ENCODE assay signal across 22 cellular contexts in genomic region chr6:5645275-5645674, GRCh38.
DNase-seq lines count a peak whose midpoint lies in the region; ATAC-seq, FAIRE-seq and TF ChIP-seq lines count a peak whose summit lies in the region.
"Had no signal": no experiment of that assay in that cellular context is flagged by ENCODE, and none has a peak within 500 bp of the region (broad histone marks: within the 10 kb centered on the region; RNA-seq: fewer than 3 reads in every experiment).

No MANE protein-coding gene starts in this region.

- BruUV-seq in HepG2 (replicated peaks; lab: Mats Ljungman, UMichigan), result no TSS peak

- H3K36me3 ChIP-seq in SK-N-SH (replicated peaks in 1 of 2; ENCODE audit: control insufficient read depth in 1 of 2, insufficient read depth in 2 of 2, low read length in 1 of 2) (no peaks in the 10 kb centered on the region), HepG2 (replicated peaks in 1 of 2; ENCODE audit: control insufficient read depth in 1 of 2, insufficient read depth in 2 of 2, low read length in 2 of 2) (no peaks in the 10 kb centered on the region), testis (ENCODE audit: low read depth, missing control alignments) (no peaks in the 10 kb centered on the region)
- H3K36me3 ChIP-seq: breast epithelium, thyroid gland had no signal

- DNase-seq in left ventricle myocardium superior, result no peak
- no peak for DNase-seq in left cardiac atrium
- DNase-seq in NCI-H2107 (lab: John Stamatoyannopoulos, UW), result peak; percentile 48
- DNase-seq in SK-N-SH, result peak; percentile 49
- DNase-seq in HepG2 (ENCODE audit: low spot score), result no peak
- DNase-seq in testis, result no peak
- DNase-seq in activated CD4-positive, alpha-beta T cell treated with anti-CD3 and anti-CD28 coated beads for 36 hours, result no peak
- DNase-seq in 8988T, result no peak
- DNase-seq: activated CD4-positive, alpha-beta T cell treated with anti-CD3 and anti-CD28 coated beads, Interleukin-2, amount 10 ng/mL, durations not matched to agents 7 days and 5 days; CD8-positive, alpha-beta T cell; glutamatergic neuron; KBM-7; MV-4-11; NCI-H510A; stimulated activated CD4-positive, alpha-beta T cell treated with anti-CD3 and anti-CD28 coated beads, Interleukin-1b, Interleukin-23, amount 100 ng/mL, for 48 hours; stimulated activated naive B cell treated with anti-CD40 and anti-IgM and Interleukin-4, amounts not matched to agents 10 μg/mL and 1 μg/mL and 100 μg/mL, for 72 hours; T-helper 1 cell; thyroid gland had no signal

- WGBS in SK-N-SH (ENCODE audit: low lambda C conversion rate), result 63% methylated on average over 6 of the region's 6 CpGs
- 85% methylated on average over 6 of the region's 6 CpGs for WGBS in HepG2 (ENCODE audit: low lambda C conversion rate)
- 62 to 68% methylated on average over 6 of the region's 6 CpGs for WGBS in testis, 2 donors

- in situ Hi-C loops in HepG2 (cut with HindIII; ENCODE audit: extremely low pct_ligation_motif_present, low pct_unique_long_range_greater_than_20kb), result no loop called here

- no peak overlapping the region for H3K4me2 ChIP-seq in SK-N-SH
- H3K4me2 ChIP-seq in HepG2 (ENCODE audit: low read depth, low read length), result no peak overlapping the region

- TF ChIP-seq CTCF in SK-N-SH (IDR thresholded peaks at IDR 0.05), result no peak
- TF ChIP-seq CTCF in HepG2 (CRISPR knock-in tag; IDR thresholded peaks at IDR 0.05), result no peak
- no peak for TF ChIP-seq CTCF in testis (IDR thresholded peaks at IDR 0.05)

- no peak for FAIRE-seq in HepG2 (lab: Jason Lieb, UNC)
- FAIRE-seq: H1 had no signal

- intact Hi-C loops in left ventricle myocardium superior (cut with micrococcal nuclease) (no loop called here), left cardiac atrium (cut with DNase I) (no loop called here), HepG2 (cut with micrococcal nuclease; ENCODE audit: unreplicated experiment) (no loop called here), testis (cut with DNase I; ENCODE audit: low total_unique reads) (no loop called here)
- intact Hi-C loops in activated CD4-positive, alpha-beta T cell treated with anti-CD3 and anti-CD28 coated beads for 36 hours (cut with DNase I, micrococcal nuclease), result no loop called here

- no peak overlapping the region for H3K27ac Mint-ChIP-seq in activated CD4-positive, alpha-beta T cell treated with anti-CD3 and anti-CD28 coated beads for 36 hours
- H3K27ac Mint-ChIP-seq: activated CD4-positive, alpha-beta T cell treated with anti-CD3 and anti-CD28 coated beads, Interleukin-2, amount 10 ng/mL, durations not matched to agents 7 days and 5 days; CD8-positive, alpha-beta T cell; progenitor cell of endocrine pancreas; stimulated activated naive B cell treated with anti-CD40 and anti-IgM and Interleukin-4, amounts not matched to agents 10 μg/mL and 1 μg/mL and 100 μg/mL, for 72 hours had no signal

- no peak overlapping the region for H3K9ac ChIP-seq in SK-N-SH
- no peak overlapping the region for H3K9ac ChIP-seq in HepG2 (ENCODE audit: insufficient read depth, low read depth, low read length)

- peaks cover 6% of the 10 kb centered on the region for H3K9me3 ChIP-seq in SK-N-SH
- peaks cover 7% of the 10 kb centered on the region for H3K9me3 ChIP-seq in HepG2 (ENCODE audit: low read length)
- H3K9me3 ChIP-seq in testis, result no peaks in the 10 kb centered on the region
- H3K9me3 ChIP-seq: thyroid gland had no signal

- H3K27me3 Mint-ChIP-seq in activated CD4-positive, alpha-beta T cell treated with anti-CD3 and anti-CD28 coated beads for 36 hours, result no peaks in the 10 kb centered on the region
- H3K27me3 Mint-ChIP-seq: activated CD4-positive, alpha-beta T cell treated with anti-CD3 and anti-CD28 coated beads, Interleukin-2, amount 10 ng/mL, durations not matched to agents 7 days and 5 days; progenitor cell of endocrine pancreas; stimulated activated naive B cell treated with anti-CD40 and anti-IgM and Interleukin-4, amounts not matched to agents 10 μg/mL and 1 μg/mL and 100 μg/mL, for 72 hours had no signal

- TF ChIP-seq RAD21 in SK-N-SH (IDR thresholded peaks at IDR 0.05; ENCODE audit: low read length), result no peak
- TF ChIP-seq RAD21 in HepG2 (CRISPR knock-in tag; IDR thresholded peaks at IDR 0.05), result no peak

- H3K36me3 Mint-ChIP-seq in activated CD4-positive, alpha-beta T cell treated with anti-CD3 and anti-CD28 coated beads for 36 hours (ENCODE audit: low read depth), result peaks cover 7% of the 10 kb centered on the region

- H3K27me3 ChIP-seq in SK-N-SH (ENCODE audit: insufficient read depth) (no peaks in the 10 kb centered on the region), HepG2 (ENCODE audit: control insufficient read depth in 1 of 2, insufficient read depth in 2 of 2, low read length in 2 of 2) (no peaks in the 10 kb centered on the region), testis (no peaks in the 10 kb centered on the region)
- H3K27me3 ChIP-seq: breast epithelium, thyroid gland had no signal

- ATAC-seq in left ventricle myocardium superior (peak; percentile 40), left cardiac atrium (no peak), HepG2 (no peak)
- ATAC-seq in activated CD4-positive, alpha-beta T cell treated with anti-CD3 and anti-CD28 coated beads for 36 hours, result no peak
- ATAC-seq: CD8-positive, alpha-beta T cell; left lobe of liver; stimulated activated naive B cell treated with anti-CD40 and anti-IgM and Interleukin-4, amounts not matched to agents 10 μg/mL and 1 μg/mL and 100 μg/mL, for 72 hours had no signal

- H3F3A ChIP-seq in SK-N-SH (replicated peaks; ENCODE audit: insufficient read depth), result no peaks in the 10 kb centered on the region

- H3K9me2 ChIP-seq in SK-N-SH, result no peaks in the 10 kb centered on the region

- H3K27ac ChIP-seq in SK-N-SH (ENCODE audit: low read depth in 2 of 2, low read length in 1 of 2) (peak overlapping the region in 1 of 2 experiments; percentile 69; a peak in 2 of 4 replicates), HepG2 (ENCODE audit: extremely low read length, insufficient read depth, low read length) (no peak overlapping the region), testis (no peak overlapping the region)
- H3K27ac ChIP-seq: breast epithelium, thyroid gland had no signal

- TF ChIP-seq EP300 in SK-N-SH (IDR thresholded peaks at IDR 0.05; ENCODE audit: borderline replicate concordance in 1 of 2, low read depth in 1 of 2, low read length in 1 of 2) (no peak; a peak in 1 of 4 replicates), HepG2 (IDR thresholded peaks at IDR 0.05; ENCODE audit: low read depth in 2 of 2, low read length in 2 of 2) (no peak), HepG2 (CRISPR knock-in tag; IDR thresholded peaks at IDR 0.05; ENCODE audit: borderline replicate concordance) (no peak)

- no peaks in the 10 kb centered on the region for H3K4me1 Mint-ChIP-seq in activated CD4-positive, alpha-beta T cell treated with anti-CD3 and anti-CD28 coated beads for 36 hours
- H3K4me1 Mint-ChIP-seq: activated CD4-positive, alpha-beta T cell treated with anti-CD3 and anti-CD28 coated beads, Interleukin-2, amount 10 ng/mL, durations not matched to agents 7 days and 5 days had no signal

- H3K4me3 ChIP-seq in SK-N-SH (ENCODE audit: low read depth in 2 of 2, low read length in 1 of 2) (no peak overlapping the region), HepG2 (replicated peaks in 1 of 3; ENCODE audit: insufficient read depth in 1 of 3, low read depth in 2 of 3, low read length in 3 of 3) (no peak overlapping the region), testis (no peak overlapping the region)
- H3K4me3 ChIP-seq: breast epithelium, thyroid gland had no signal

- no peak overlapping the region for H3K4me3 Mint-ChIP-seq in activated CD4-positive, alpha-beta T cell treated with anti-CD3 and anti-CD28 coated beads for 36 hours
- H3K4me3 Mint-ChIP-seq: activated CD4-positive, alpha-beta T cell treated with anti-CD3 and anti-CD28 coated beads, Interleukin-2, amount 10 ng/mL, durations not matched to agents 7 days and 5 days; CD8-positive, alpha-beta T cell; stimulated activated naive B cell treated with anti-CD40 and anti-IgM and Interleukin-4, amounts not matched to agents 10 μg/mL and 1 μg/mL and 100 μg/mL, for 72 hours had no signal

- no peaks in the 10 kb centered on the region for H3K79me2 ChIP-seq in SK-N-SH (ENCODE audit: insufficient read depth)
- H3K79me2 ChIP-seq in HepG2 (ENCODE audit: insufficient read depth, low read length), result no peaks in the 10 kb centered on the region

- TF ChIP-seq POLR2A in HepG2 (IDR thresholded peaks at IDR 0.05; ENCODE audit: insufficient read depth in 1 of 2, low read depth in 2 of 2, low read length in 2 of 2) (no peak), testis (IDR thresholded peaks at IDR 0.05) (no peak)

- H3K9me3 Mint-ChIP-seq in activated CD4-positive, alpha-beta T cell treated with anti-CD3 and anti-CD28 coated beads for 36 hours (ENCODE audit: low read depth), result peaks cover 3% of the 10 kb centered on the region

- CTCF ChIA-PET in SK-N-SH (lab: Yijun Ruan, JAX), result interaction anchor here (0.6 to 2.4 kb wide), 5 partner anchors 10 to 174 kb away, joined by 3 to 9 read pairs (median 4); no protein-coding TSS in a partner anchor
- CTCF ChIA-PET in HepG2 (lab: Yijun Ruan, JAX; ENCODE audit: low intra/inter-chr PET ratio, low total read pairs), result no interaction called here
- CTCF ChIA-PET in activated CD4-positive, alpha-beta T cell treated with anti-CD3 and anti-CD28 coated beads for 36 hours (lab: Charles Lee), result interaction anchor here (1.0 kb wide), 1 partner anchor 156 kb away, joined by 3 read pairs; no protein-coding TSS in a partner anchor

- H4K20me1 ChIP-seq in SK-N-SH (ENCODE audit: insufficient read depth) (no peaks in the 10 kb centered on the region), HepG2 (ENCODE audit: insufficient read depth, low read length) (no peaks in the 10 kb centered on the region)

- H3K4me1 ChIP-seq in SK-N-SH (ENCODE audit: control insufficient read depth in 1 of 2, insufficient read depth in 2 of 2, low read depth in 1 of 2, low read length in 1 of 2) (peaks cover 0 to 12% of the 10 kb centered on the region in 2 experiments; a peak in 2 of 4 replicates), HepG2 (ENCODE audit: insufficient read depth, low read length) (no peaks in the 10 kb centered on the region), testis (no peaks in the 10 kb centered on the region)

- POLR2A ChIA-PET in SK-N-SH (lab: Yijun Ruan, JAX), result interaction anchor here (0.6 kb wide), 1 partner anchor 522 kb away, joined by 3 read pairs; no protein-coding TSS in a partner anchor
- POLR2A ChIA-PET in HepG2 (lab: Yijun Ruan, JAX), result no interaction called here
- POLR2A ChIA-PET in activated CD4-positive, alpha-beta T cell treated with anti-CD3 and anti-CD28 coated beads for 36 hours (lab: Charles Lee), result no interaction called here

- H2AFZ ChIP-seq in SK-N-SH (ENCODE audit: low read depth) (no peak overlapping the region), HepG2 (ENCODE audit: low read length) (no peak overlapping the region)

TF ChIP-seq in SK-N-SH, 30 proteins besides CTCF, POLR2A, EP300 and RAD21:
- no peak for TF ChIP-seq ELF1 (IDR thresholded peaks at IDR 0.05)
- peak; percentile 15; the same call in 1 of the 2 replicates for TF ChIP-seq GATA2 (CRISPR knock-in tag; IDR thresholded peaks at IDR 0.05)
- 0 out of 2 replicates have a peak, but pooled peaks have one; percentile 32 for TF ChIP-seq RCOR1 (IDR thresholded peaks at IDR 0.05; ENCODE audit: low read length)
TF ChIP-seq in SK-N-SH: peak in this region for 2.

TF ChIP-seq in HepG2, 621 proteins besides CTCF, POLR2A, EP300 and RAD21 (continues in another document):
- TF ChIP-seq RFXANK (CRISPR knock-in tag; IDR thresholded peaks at IDR 0.05) (no peak), ARHGAP35 (CRISPR knock-in tag; IDR thresholded peaks at IDR 0.05; ENCODE audit: borderline replicate concordance) (no peak), ZNF382 (CRISPR knock-in tag; IDR thresholded peaks at IDR 0.05; ENCODE audit: borderline replicate concordance) (no peak)

Comparison
In these comparisons a context has a peak if more than half of its experiments do, and no peak if none do; other contexts are left out.
1. DNase-seq: peak in NCI-H2107 (single experiment) and SK-N-SH (single experiment); none in left ventricle myocardium superior (single experiment), left cardiac atrium (single experiment), HepG2 (single experiment), testis (single experiment), activated CD4-positive, alpha-beta T cell treated with anti-CD3 and anti-CD28 coated beads for 36 hours (single experiment) and 8988T (single experiment).